ENCODE assay signal across 21 cellular contexts in genomic region chr10:47379445-47379785, GRCh38. TPM values are rescaled to one million over a fixed set of nuclear protein-coding genes. Genes with fewer than 3 reads are reported as not detected.
DNase-seq lines count a peak whose midpoint lies in the region; ATAC-seq lines count a peak whose summit lies in the region.
"Had no signal": no experiment of that assay in that cellular context is flagged by ENCODE, and none has a peak within 500 bp of the region (broad histone marks: within the 10 kb centered on the region; RNA-seq: fewer than 3 reads in every experiment).

No MANE protein-coding gene starts in this region.

- ATAC-seq in left lobe of liver (no peak), GM18517 (IDR thresholded peaks at IDR 0.05; ENCODE audit: unreplicated experiment) (no peak), HG02885 (IDR thresholded peaks at IDR 0.05; ENCODE audit: poor library complexity, unreplicated experiment) (no peak), HG02884 (IDR thresholded peaks at IDR 0.05; ENCODE audit: unreplicated experiment) (no peak)
- ATAC-seq: Panc1, Right ventricle myocardium inferior had no signal

- peak overlapping the region; percentile 65 for H3K27ac ChIP-seq in angular gyrus (ENCODE audit: low read depth, low read length)
- H3K27ac ChIP-seq in temporal lobe (ENCODE audit: low read depth, low read length), result peak overlapping the region; percentile 73

- peak; percentile 20 for DNase-seq in D341Med (ENCODE audit: low spot score)
- peak; percentile 24 for DNase-seq in left lobe of liver (ENCODE audit: low spot score)
- DNase-seq: ACHN; Caco-2; CD4-positive, CD25-positive, alpha-beta regulatory T cell; HFFc6; NCI-H1092 treated with DMSO at 0.1 percent for 48 hours; NCI-H1694; NCI-H226; NCI-H524 treated with DMSO at 0.1 percent for 48 hours had no signal

RNA-seq across cellular contexts. Expression of gene ZNF488, which starts 4.7 kb away (rescaled TPM):
- 0.08 TPM for total RNA-seq in left lobe of liver
- 2.0 TPM for total RNA-seq in temporal lobe
- total RNA-seq: B cell; CD4-positive, CD25-positive, alpha-beta regulatory T cell; Right ventricle myocardium inferior had no signal

RNA-seq across cellular contexts. Expression of gene RBP3, which starts 31.3 kb away (rescaled TPM):
- total RNA-seq in left lobe of liver (not detected), temporal lobe (not detected)
- total RNA-seq: B cell; Caco-2; CD4-positive, CD25-positive, alpha-beta regulatory T cell; H4; HFFc6; MCF 10A; Right ventricle myocardium inferior had no signal

RNA-seq across cellular contexts. Expression of gene GDF2, which starts 57.2 kb away (rescaled TPM):
- total RNA-seq in left lobe of liver (7.2 TPM), temporal lobe (not detected)
- total RNA-seq: B cell; Caco-2; CD4-positive, CD25-positive, alpha-beta regulatory T cell; H4; HFFc6; HT-29; MCF 10A; Right ventricle myocardium inferior had no signal
